In genomic region chr5:132475939-132476852, GRCh38 we compare ENCODE assay signal across 11 cellular contexts. TPM values are rescaled to one million over a fixed set of nuclear protein-coding genes. Genes with fewer than 3 reads are reported as not detected.
DNase-seq lines count a peak whose midpoint lies in the region; ATAC-seq and TF ChIP-seq lines count a peak whose summit lies in the region.
"Had no signal": no experiment of that assay in that cellular context is flagged by ENCODE, and none has a peak within 500 bp of the region (broad histone marks: within the 10 kb centered on the region; RNA-seq: fewer than 3 reads in every experiment).

No MANE protein-coding gene starts in this region.

- peaks cover 13% of the 10 kb centered on the region for H3K36me3 Mint-ChIP-seq in activated T-cell treated with anti-CD3 and anti-CD28 coated beads, Interleukin-2, amount 50 U/mL, for 24 hours (ENCODE audit: low read depth)
- no peaks in the 10 kb centered on the region for H3K36me3 Mint-ChIP-seq in memory B cell
- H3K36me3 Mint-ChIP-seq: brain had no signal

- intact Hi-C loops in ascending aorta (cut with DNase I), result no loop called here
- intact Hi-C loops in tibial artery (cut with DNase I; ENCODE audit: low total_unique reads), result no loop called here
- intact Hi-C loops in A673 (cut with micrococcal nuclease; ENCODE audit: unreplicated experiment), result no loop called here

- H3K4me1 ChIP-seq in ascending aorta, result peaks cover 10 to 18% of the 10 kb centered on the region in 2 donors
- H3K4me1 ChIP-seq in tibial artery, result peaks cover 0 to 52% (median 32%) of the 10 kb centered on the region in 4 donors
- no peaks in the 10 kb centered on the region for H3K4me1 ChIP-seq in A673 (ENCODE audit: insufficient read depth, low read length, poor library complexity, severe bottlenecking)

- POLR2A ChIA-PET in A673 (lab: Charles Lee; ENCODE audit: low non-redundant PET), result no interaction called here

- peaks cover 81% of the 10 kb centered on the region for H3K4me1 Mint-ChIP-seq in activated T-cell treated with anti-CD3 and anti-CD28 coated beads, Interleukin-2, amount 50 U/mL, for 24 hours (ENCODE audit: low read depth)
- peaks cover 68% of the 10 kb centered on the region for H3K4me1 Mint-ChIP-seq in memory B cell
- H3K4me1 Mint-ChIP-seq: brain had no signal

- H3K4me3 ChIP-seq in ascending aorta (no peak overlapping the region), tibial artery (no peak overlapping the region), A673 (ENCODE audit: low read depth, low read length, poor library complexity, severe bottlenecking) (no peak overlapping the region)
- H3K4me3 ChIP-seq: K562 had no signal

- H3K27me3 ChIP-seq in ascending aorta, result no peaks in the 10 kb centered on the region
- no peaks in the 10 kb centered on the region for H3K27me3 ChIP-seq in tibial artery
- no peaks in the 10 kb centered on the region for H3K27me3 ChIP-seq in A673 (replicated peaks; ENCODE audit: insufficient read depth, low read depth, low read length, poor library complexity)

- H3K27me3 Mint-ChIP-seq in activated T-cell treated with anti-CD3 and anti-CD28 coated beads, Interleukin-2, amount 50 U/mL, for 24 hours, result no peaks in the 10 kb centered on the region
- H3K27me3 Mint-ChIP-seq in memory B cell, result no peaks in the 10 kb centered on the region
- H3K27me3 Mint-ChIP-seq: brain had no signal

- H3K4me3 Mint-ChIP-seq in activated T-cell treated with anti-CD3 and anti-CD28 coated beads, Interleukin-2, amount 50 U/mL, for 24 hours, result no peak overlapping the region
- H3K4me3 Mint-ChIP-seq in memory B cell, result no peak overlapping the region
- H3K4me3 Mint-ChIP-seq: brain had no signal

- BruUV-seq in A673 (replicated peaks; lab: Mats Ljungman, UMichigan), result no TSS peak

- H3K36me3 ChIP-seq in ascending aorta (no peaks in the 10 kb centered on the region), tibial artery (peaks cover 0 to 7% (median 0%) of the 10 kb centered on the region in 3 donors), A673 (ENCODE audit: insufficient read depth, low read length, poor library complexity, severe bottlenecking) (no peaks in the 10 kb centered on the region)

- ATAC-seq in memory B cell (ENCODE audit: low read depth), result no peak

- TF ChIP-seq CTCF in ascending aorta (IDR thresholded peaks at IDR 0.05) (no peak), tibial artery (IDR thresholded peaks at IDR 0.05) (no peak), A673 (conservative IDR thresholded peaks at IDR 0.05; ENCODE audit: low read depth, low read length) (no peak)

- no peaks in the 10 kb centered on the region for H3K9me3 Mint-ChIP-seq in activated T-cell treated with anti-CD3 and anti-CD28 coated beads, Interleukin-2, amount 50 U/mL, for 24 hours
- H3K9me3 Mint-ChIP-seq in memory B cell, result no peaks in the 10 kb centered on the region
- H3K9me3 Mint-ChIP-seq: brain had no signal

- peak overlapping the region; percentile 23 to 41 for H3K27ac ChIP-seq in ascending aorta
- peak overlapping the region; percentile 55 to 57 for H3K27ac ChIP-seq in tibial artery
- H3K27ac ChIP-seq in A673 (ENCODE audit: low read depth, low read length, poor library complexity, severe bottlenecking), result no peak overlapping the region
- H3K27ac ChIP-seq: VCaP had no signal

- peak overlapping the region; percentile 83 for H3K27ac Mint-ChIP-seq in activated T-cell treated with anti-CD3 and anti-CD28 coated beads, Interleukin-2, amount 50 U/mL, for 24 hours
- peak overlapping the region; percentile 97 for H3K27ac Mint-ChIP-seq in memory B cell

- H3K9me3 ChIP-seq in ascending aorta, result no peaks in the 10 kb centered on the region
- no peaks in the 10 kb centered on the region for H3K9me3 ChIP-seq in tibial artery
- H3K9me3 ChIP-seq in A673 (ENCODE audit: low read depth, low read length, poor library complexity, severe bottlenecking), result no peaks in the 10 kb centered on the region

- CTCF ChIA-PET in A673 (lab: Charles Lee), result no interaction called here

- peak; percentile 39 for DNase-seq in activated T-cell treated with anti-CD3 and anti-CD28 coated beads, Interleukin-2, amount 50 U/mL, for 24 hours
- DNase-seq in activated T-cell treated with anti-CD3 and anti-CD28 coated beads for 4 hours, result no peak
- DNase-seq in ascending aorta (ENCODE audit: low spot score in 2 of 2), result peak in 1 of 2 donors; percentile 5
- no peak for DNase-seq in memory B cell (ENCODE audit: low spot score in 2 of 2)
- DNase-seq in tibial artery, result peak; percentile 18 to 53
- no peak for DNase-seq in A673 (ENCODE audit: low spot score)
- DNase-seq in NCI-H774 (lab: John Stamatoyannopoulos, UW), result no peak
- DNase-seq in HUDEP-2 (lab: John Stamatoyannopoulos, UW; ENCODE audit: unreplicated experiment in 76 of 76), result no peak

RNA-seq across cellular contexts. Expression of gene IRF1, which starts 14.4 kb away (rescaled TPM):
- total RNA-seq in ascending aorta, result 57.7 TPM
- total RNA-seq in A673 (2021), result 5.7 and 6.9 TPM in 2 replicates

Comparison
In these comparisons a context has a peak if more than half of its experiments do, and no peak if none do; other contexts are left out.
1. DNase-seq: peak in activated T-cell treated with anti-CD3 and anti-CD28 coated beads, Interleukin-2, amount 50 U/mL, for 24 hours (single experiment) and tibial artery (2 of 2); none in activated T-cell treated with anti-CD3 and anti-CD28 coated beads for 4 hours (single experiment), memory B cell (0 of 2), A673 (single experiment), NCI-H774 (single experiment) and HUDEP-2 (0 of 76).